ENCODE assay signal across 1 cellular context in genomic region chr2:65358690-65359400, GRCh38.
TF ChIP-seq lines count a peak whose summit lies in the region.

No MANE protein-coding gene starts in this region.

TF ChIP-seq in GM23338, 12 proteins besides CTCF, POLR2A, EP300 and RAD21 (continued from another document):
- TF ChIP-seq, protein P1, sequence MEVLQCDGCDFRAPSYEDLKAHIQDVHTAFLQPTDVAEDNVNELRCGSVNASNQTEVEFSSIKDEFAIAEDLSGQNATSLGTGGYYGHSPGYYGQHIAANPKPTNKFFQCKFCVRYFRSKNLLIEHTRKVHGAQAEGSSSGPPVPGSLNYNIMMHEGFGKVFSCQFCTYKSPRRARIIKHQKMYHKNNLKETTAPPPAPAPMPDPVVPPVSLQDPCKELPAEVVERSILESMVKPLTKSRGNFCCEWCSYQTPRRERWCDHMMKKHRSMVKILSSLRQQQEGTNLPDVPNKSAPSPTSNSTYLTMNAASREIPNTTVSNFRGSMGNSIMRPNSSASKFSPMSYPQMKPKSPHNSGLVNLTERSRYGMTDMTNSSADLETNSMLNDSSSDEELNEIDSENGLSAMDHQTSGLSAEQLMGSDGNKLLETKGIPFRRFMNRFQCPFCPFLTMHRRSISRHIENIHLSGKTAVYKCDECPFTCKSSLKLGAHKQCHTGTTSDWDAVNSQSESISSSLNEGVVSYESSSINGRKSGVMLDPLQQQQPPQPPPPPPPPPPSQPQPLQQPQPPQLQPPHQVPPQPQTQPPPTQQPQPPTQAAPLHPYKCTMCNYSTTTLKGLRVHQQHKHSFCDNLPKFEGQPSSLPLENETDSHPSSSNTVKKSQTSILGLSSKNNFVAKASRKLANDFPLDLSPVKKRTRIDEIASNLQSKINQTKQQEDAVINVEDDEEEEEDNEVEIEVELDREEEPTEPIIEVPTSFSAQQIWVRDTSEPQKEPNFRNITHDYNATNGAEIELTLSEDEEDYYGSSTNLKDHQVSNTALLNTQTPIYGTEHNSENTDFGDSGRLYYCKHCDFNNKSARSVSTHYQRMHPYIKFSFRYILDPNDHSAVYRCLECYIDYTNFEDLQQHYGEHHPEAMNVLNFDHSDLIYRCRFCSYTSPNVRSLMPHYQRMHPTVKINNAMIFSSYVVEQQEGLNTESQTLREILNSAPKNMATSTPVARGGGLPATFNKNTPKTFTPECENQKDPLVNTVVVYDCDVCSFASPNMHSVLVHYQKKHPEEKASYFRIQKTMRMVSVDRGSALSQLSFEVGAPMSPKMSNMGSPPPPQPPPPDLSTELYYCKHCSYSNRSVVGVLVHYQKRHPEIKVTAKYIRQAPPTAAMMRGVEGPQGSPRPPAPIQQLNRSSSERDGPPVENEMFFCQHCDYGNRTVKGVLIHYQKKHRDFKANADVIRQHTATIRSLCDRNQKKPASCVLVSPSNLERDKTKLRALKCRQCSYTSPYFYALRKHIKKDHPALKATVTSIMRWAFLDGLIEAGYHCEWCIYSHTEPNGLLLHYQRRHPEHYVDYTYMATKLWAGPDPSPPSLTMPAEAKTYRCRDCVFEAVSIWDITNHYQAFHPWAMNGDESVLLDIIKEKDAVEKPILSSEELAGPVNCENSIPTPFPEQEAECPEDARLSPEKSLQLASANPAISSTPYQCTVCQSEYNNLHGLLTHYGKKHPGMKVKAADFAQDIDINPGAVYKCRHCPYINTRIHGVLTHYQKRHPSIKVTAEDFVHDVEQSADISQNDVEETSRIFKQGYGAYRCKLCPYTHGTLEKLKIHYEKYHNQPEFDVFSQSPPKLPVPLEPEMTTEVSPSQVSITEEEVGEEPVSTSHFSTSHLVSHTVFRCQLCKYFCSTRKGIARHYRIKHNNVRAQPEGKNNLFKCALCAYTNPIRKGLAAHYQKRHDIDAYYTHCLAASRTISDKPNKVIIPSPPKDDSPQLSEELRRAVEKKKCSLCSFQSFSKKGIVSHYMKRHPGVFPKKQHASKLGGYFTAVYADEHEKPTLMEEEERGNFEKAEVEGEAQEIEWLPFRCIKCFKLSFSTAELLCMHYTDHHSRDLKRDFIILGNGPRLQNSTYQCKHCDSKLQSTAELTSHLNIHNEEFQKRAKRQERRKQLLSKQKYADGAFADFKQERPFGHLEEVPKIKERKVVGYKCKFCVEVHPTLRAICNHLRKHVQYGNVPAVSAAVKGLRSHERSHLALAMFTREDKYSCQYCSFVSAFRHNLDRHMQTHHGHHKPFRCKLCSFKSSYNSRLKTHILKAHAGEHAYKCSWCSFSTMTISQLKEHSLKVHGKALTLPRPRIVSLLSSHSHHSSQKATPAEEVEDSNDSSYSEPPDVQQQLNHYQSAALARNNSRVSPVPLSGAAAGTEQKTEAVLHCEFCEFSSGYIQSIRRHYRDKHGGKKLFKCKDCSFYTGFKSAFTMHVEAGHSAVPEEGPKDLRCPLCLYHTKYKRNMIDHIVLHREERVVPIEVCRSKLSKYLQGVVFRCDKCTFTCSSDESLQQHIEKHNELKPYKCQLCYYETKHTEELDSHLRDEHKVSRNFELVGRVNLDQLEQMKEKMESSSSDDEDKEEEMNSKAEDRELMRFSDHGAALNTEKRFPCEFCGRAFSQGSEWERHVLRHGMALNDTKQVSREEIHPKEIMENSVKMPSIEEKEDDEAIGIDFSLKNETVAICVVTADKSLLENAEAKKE (CRISPR knock-in tag; IDR thresholded peaks at IDR 0.05), result no peak
- TF ChIP-seq CREB1 (CRISPR knock-in tag; IDR thresholded peaks at IDR 0.05; ENCODE audit: low read depth), result no peak
- TF ChIP-seq ZNF114 (CRISPR knock-in tag; IDR thresholded peaks at IDR 0.05), result no peak
- no peak for TF ChIP-seq POLR2AphosphoS5 (IDR thresholded peaks at IDR 0.05; ENCODE audit: low read depth)
- no peak for TF ChIP-seq ZNF331 (CRISPR knock-in tag; IDR thresholded peaks at IDR 0.05; ENCODE audit: low read depth)
- no peak for TF ChIP-seq JUNB (IDR thresholded peaks at IDR 0.05; ENCODE audit: unreplicated experiment)
- TF ChIP-seq ETS1 (IDR thresholded peaks at IDR 0.05), result no peak
- TF ChIP-seq STAT1 (IDR thresholded peaks at IDR 0.05; ENCODE audit: unreplicated experiment), result no peak
